Comparison of ENCODE assay signal across 19 cellular contexts in the genomic region with DNA sequence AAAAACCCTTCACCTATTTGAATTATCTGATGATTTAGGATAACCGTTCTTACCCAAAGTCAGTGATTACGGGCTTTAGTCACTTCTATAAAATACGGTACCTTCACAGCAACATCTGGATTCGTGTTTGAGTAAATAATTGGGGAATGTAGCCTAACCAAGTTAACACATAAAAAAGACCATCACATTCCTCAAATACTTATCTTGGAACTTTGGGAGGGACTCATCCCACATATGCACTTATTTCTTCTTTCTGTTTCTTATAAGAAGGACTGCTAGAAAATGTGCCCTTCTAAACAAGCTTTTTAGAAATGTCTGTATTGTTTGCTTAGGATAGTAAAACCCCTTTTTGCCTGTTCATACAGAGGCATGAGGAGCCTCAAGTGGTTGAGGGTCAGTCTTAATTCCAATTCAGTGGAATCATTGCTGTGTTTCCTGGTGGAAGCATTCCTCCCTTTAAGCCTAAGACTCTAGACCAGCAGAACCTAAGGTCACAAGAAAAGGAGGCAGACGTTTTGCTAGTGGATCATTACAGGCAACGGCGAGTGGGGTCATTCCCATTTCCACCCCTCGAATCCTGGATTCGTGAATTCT.
DNase-seq lines count a peak whose midpoint lies in the region; ATAC-seq lines count a peak whose summit lies in the region.
"Had no signal": no experiment of that assay in that cellular context is flagged by ENCODE, and none has a peak within 500 bp of the region (broad histone marks: within the 10 kb centered on the region; RNA-seq: fewer than 3 reads in every experiment).

No MANE protein-coding gene starts in this region.

- H3K27ac ChIP-seq in SK-N-MC: peak overlapping the region; percentile 43; the same call in 1 of the 2 replicates
- H3K27ac ChIP-seq in effector memory CD4-positive, alpha-beta T cell (ENCODE audit: insufficient read depth, low read length, poor library complexity, severe bottlenecking): no peak overlapping the region
- H3K27ac ChIP-seq: C4-2B, prostate gland, tibial artery had no signal

- ATAC-seq in GM18520 (IDR thresholded peaks at IDR 0.05; ENCODE audit: unreplicated experiment): no peak
- ATAC-seq: activated T-helper 17 cell treated with anti-CD3 and anti-CD28 coated beads, Interleukin-2, amount 50 U/mL, for 72 hours; natural killer cell; Right ventricle myocardium inferior; stimulated activated naive B cell treated with anti-CD40 and anti-IgM and Interleukin-4, amounts not matched to agents 10 μg/mL and 1 μg/mL and 100 μg/mL, for 72 hours had no signal

- H3K4me1 ChIP-seq in effector memory CD4-positive, alpha-beta T cell (ENCODE audit: control insufficient read depth, insufficient read depth, low read length, poor library complexity, severe bottlenecking): no peaks in the 10 kb centered on the region
- H3K4me1 ChIP-seq: prostate gland, tibial artery had no signal

- DNase-seq in ELR (ENCODE audit: low read depth) (peak; percentile 71), SK-N-MC (ENCODE audit: low read depth, low spot score) (no peak), fibroblast of peridontal ligament (ENCODE audit: extremely low read depth) (peak; percentile 84), renal cortical epithelial cell (ENCODE audit: low read depth) (peak; percentile 36), NCI-H510A (lab: John Stamatoyannopoulos, UW) (no peak)
- no peak for DNase-seq in effector memory CD4-positive, alpha-beta T cell
- no peak for DNase-seq in activated effector memory CD4-positive, alpha-beta T cell treated with Interleukin-2 at 50 U/mL for 16 hours
- DNase-seq: activated CD4-positive, CD25-positive, alpha-beta regulatory T cell; DMS 273 treated with DMSO at 0.1 percent for 48 hours; natural killer cell; NCI-H1694; NCI-H446; stimulated activated naive B cell treated with anti-CD40 and anti-IgM and Interleukin-4, amounts not matched to agents 10 μg/mL and 1 μg/mL and 100 μg/mL, for 72 hours; tibial artery had no signal

- H3K4me3 ChIP-seq in SK-N-MC: no peak overlapping the region
- no peak overlapping the region for H3K4me3 ChIP-seq in effector memory CD4-positive, alpha-beta T cell (ENCODE audit: insufficient read depth, low read depth, low read length, poor library complexity, severe bottlenecking)
- H3K4me3 ChIP-seq: prostate gland, tibial artery had no signal

- H3K9ac ChIP-seq in SK-N-MC (ENCODE audit: insufficient read length): no peak overlapping the region

- no peaks in the 10 kb centered on the region for H3K27me3 ChIP-seq in effector memory CD4-positive, alpha-beta T cell (replicated peaks; ENCODE audit: control insufficient read depth, insufficient read depth, low read length, poor library complexity, severe bottlenecking)
- H3K27me3 ChIP-seq: tibial artery had no signal

- H3K36me3 ChIP-seq in SK-N-MC (ENCODE audit: insufficient read depth, low read length): no peaks in the 10 kb centered on the region
- no peaks in the 10 kb centered on the region for H3K36me3 ChIP-seq in effector memory CD4-positive, alpha-beta T cell (ENCODE audit: control insufficient read depth, insufficient read depth, low read length)
- H3K36me3 ChIP-seq: prostate gland, tibial artery had no signal

- no peaks in the 10 kb centered on the region for H3K9me3 ChIP-seq in SK-N-MC (ENCODE audit: low read depth, low read length)
- H3K9me3 ChIP-seq in effector memory CD4-positive, alpha-beta T cell (ENCODE audit: control insufficient read depth, low read length): no peaks in the 10 kb centered on the region
- H3K9me3 ChIP-seq: prostate gland, tibial artery had no signal

Comparison
In these comparisons a context has a peak if more than half of its experiments do, and no peak if none do; other contexts are left out.
1. DNase-seq: peak in ELR (single experiment), fibroblast of peridontal ligament (single experiment) and renal cortical epithelial cell (single experiment); none in SK-N-MC (single experiment), effector memory CD4-positive, alpha-beta T cell (0 of 3), NCI-H510A (single experiment) and activated effector memory CD4-positive, alpha-beta T cell treated with Interleukin-2 at 50 U/mL for 16 hours (single experiment).